In the genomic region with DNA sequence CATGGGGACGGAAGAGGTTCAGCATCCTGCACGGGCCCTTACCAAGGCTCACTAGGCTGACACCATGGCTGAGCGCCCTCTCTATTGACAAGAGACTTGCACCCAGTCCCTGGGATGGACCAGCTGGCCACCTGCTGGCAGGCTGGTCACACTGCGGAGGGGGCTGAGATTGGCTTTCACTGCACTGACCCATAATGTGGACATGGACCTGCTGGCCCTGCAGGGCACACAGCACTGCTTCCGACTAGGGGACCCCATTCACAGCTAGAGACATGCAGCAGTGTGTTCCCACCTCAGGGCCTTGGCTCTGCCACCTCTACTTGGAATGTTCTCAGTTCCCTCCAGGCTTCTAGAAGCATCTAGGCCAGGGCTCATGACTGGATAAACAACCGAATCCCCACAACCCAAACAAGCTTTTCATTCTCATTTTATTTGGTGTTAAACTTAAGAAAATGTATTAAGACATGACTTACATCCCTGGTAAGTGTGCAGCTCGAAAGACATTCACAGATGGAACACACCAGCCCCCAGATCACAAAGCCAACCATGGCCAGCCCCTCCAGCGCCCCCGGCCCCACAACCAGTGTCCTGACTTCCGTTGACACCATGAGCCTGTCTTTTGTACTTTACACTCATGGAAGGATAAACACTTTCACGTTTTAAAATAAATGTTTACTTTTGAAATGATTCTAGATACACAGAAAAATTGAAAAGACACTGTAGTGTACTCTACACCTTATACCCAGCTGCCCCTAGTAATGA, we compare ENCODE assay signal across 1 cellular context.
TF ChIP-seq lines count a peak whose summit lies in the region.

No MANE protein-coding gene starts in this region.

TF ChIP-seq in GM23338, 12 proteins besides CTCF, POLR2A, EP300 and RAD21:
- TF ChIP-seq POLR2AphosphoS5 (IDR thresholded peaks at IDR 0.05; ENCODE audit: low read depth): no peak
- no peak for TF ChIP-seq ZNF114 (CRISPR knock-in tag; IDR thresholded peaks at IDR 0.05)
- TF ChIP-seq ZNF462 (CRISPR knock-in tag; IDR thresholded peaks at IDR 0.05): no peak
- no peak for TF ChIP-seq ZNF331 (CRISPR knock-in tag; IDR thresholded peaks at IDR 0.05; ENCODE audit: low read depth)
- TF ChIP-seq, protein P1, sequence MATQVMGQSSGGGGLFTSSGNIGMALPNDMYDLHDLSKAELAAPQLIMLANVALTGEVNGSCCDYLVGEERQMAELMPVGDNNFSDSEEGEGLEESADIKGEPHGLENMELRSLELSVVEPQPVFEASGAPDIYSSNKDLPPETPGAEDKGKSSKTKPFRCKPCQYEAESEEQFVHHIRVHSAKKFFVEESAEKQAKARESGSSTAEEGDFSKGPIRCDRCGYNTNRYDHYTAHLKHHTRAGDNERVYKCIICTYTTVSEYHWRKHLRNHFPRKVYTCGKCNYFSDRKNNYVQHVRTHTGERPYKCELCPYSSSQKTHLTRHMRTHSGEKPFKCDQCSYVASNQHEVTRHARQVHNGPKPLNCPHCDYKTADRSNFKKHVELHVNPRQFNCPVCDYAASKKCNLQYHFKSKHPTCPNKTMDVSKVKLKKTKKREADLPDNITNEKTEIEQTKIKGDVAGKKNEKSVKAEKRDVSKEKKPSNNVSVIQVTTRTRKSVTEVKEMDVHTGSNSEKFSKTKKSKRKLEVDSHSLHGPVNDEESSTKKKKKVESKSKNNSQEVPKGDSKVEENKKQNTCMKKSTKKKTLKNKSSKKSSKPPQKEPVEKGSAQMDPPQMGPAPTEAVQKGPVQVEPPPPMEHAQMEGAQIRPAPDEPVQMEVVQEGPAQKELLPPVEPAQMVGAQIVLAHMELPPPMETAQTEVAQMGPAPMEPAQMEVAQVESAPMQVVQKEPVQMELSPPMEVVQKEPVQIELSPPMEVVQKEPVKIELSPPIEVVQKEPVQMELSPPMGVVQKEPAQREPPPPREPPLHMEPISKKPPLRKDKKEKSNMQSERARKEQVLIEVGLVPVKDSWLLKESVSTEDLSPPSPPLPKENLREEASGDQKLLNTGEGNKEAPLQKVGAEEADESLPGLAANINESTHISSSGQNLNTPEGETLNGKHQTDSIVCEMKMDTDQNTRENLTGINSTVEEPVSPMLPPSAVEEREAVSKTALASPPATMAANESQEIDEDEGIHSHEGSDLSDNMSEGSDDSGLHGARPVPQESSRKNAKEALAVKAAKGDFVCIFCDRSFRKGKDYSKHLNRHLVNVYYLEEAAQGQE (IDR thresholded peaks at IDR 0.05; ENCODE audit: unreplicated experiment): no peak
- no peak for TF ChIP-seq EZH2phosphoT487 (IDR thresholded peaks at IDR 0.05; ENCODE audit: unreplicated experiment)
- no peak for TF ChIP-seq STAT1 (IDR thresholded peaks at IDR 0.05; ENCODE audit: unreplicated experiment)
